In the genomic region with DNA sequence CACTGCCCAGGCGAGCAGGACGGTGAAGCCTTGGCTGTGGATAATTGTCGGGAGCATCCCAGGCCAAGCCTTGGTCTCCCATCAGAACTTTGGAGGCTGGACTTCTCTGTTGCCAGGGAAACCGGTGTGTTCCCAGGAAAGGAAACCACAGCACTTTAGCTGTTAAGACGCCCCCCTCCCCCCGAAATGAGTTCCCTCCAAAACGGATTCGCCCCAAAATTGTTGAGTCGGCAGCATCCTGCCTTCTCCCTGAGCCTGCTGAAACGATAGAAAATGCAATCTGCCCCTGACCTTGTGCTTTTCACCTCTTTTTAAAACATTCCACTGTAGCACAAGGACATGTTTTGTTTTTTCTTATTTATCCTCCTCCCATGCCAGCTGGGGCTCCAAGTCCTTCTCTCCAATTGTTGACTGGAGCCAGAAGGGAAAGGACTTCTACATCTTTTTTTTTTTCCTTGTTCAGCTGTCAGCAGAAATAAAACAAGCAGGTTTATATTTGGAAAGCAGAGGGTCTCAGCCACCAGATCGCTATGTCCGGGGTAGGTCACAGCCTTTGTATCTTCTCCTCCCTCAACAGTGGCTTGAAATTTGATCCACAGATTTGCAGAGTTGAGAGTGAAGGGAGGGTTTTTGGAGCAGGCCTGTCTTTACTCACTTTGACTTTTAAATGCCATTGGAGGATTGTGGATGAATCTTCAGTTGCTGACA, we compare ENCODE assay signal across 12 cellular contexts.
DNase-seq lines count a peak whose midpoint lies in the region; ATAC-seq and TF ChIP-seq lines count a peak whose summit lies in the region.
"Had no signal": no experiment of that assay in that cellular context is flagged by ENCODE, and none has a peak within 500 bp of the region (broad histone marks: within the 10 kb centered on the region; RNA-seq: fewer than 3 reads in every experiment).

No MANE protein-coding gene starts in this region.

- no peaks in the 10 kb centered on the region for H3K36me3 Mint-ChIP-seq in T-helper 2 cell treated with Interferon-gamma antibody and Interleukin-4, amounts not matched to agents 5 μg/mL and 100 μg/mL, for 36 hours (ENCODE audit: low read depth)
- H3K36me3 Mint-ChIP-seq: stimulated activated effector memory CD8-positive, alpha-beta T cell treated with anti-CD3 and anti-CD28 coated beads, Interleukin-12 subunit alpha, Interleukin-12 subunit beta, amount 100 ng/mL, for 72 hours had no signal

- H3K36me3 ChIP-seq in Karpas-422 (ENCODE audit: insufficient read depth, low read length): no peaks in the 10 kb centered on the region
- no peaks in the 10 kb centered on the region for H3K36me3 ChIP-seq in liver (ENCODE audit: control insufficient read depth in 4 of 4, insufficient read depth in 3 of 4, low read depth in 1 of 4, low read length in 3 of 4)
- H3K36me3 ChIP-seq in stomach smooth muscle (ENCODE audit: control insufficient read depth in 2 of 2, insufficient read depth in 2 of 2, low read length in 2 of 2): peaks cover 5 to 7% of the 10 kb centered on the region in 2 donors

- H3K4me1 Mint-ChIP-seq in T-helper 2 cell treated with Interferon-gamma antibody and Interleukin-4, amounts not matched to agents 5 μg/mL and 100 μg/mL, for 36 hours (ENCODE audit: low read depth): no peaks in the 10 kb centered on the region
- H3K4me1 Mint-ChIP-seq: stimulated activated effector memory CD8-positive, alpha-beta T cell treated with anti-CD3 and anti-CD28 coated beads, Interleukin-12 subunit alpha, Interleukin-12 subunit beta, amount 100 ng/mL, for 72 hours had no signal

- H3K27me3 ChIP-seq in Karpas-422 (ENCODE audit: low read length) (no peaks in the 10 kb centered on the region; the same call in 1 of the 2 replicates), liver (ENCODE audit: control insufficient read depth in 4 of 4, insufficient read depth in 4 of 4, low read length in 3 of 4) (no peaks in the 10 kb centered on the region), stomach smooth muscle (ENCODE audit: control insufficient read depth in 1 of 2, insufficient read depth in 2 of 2, low read length in 2 of 2) (no peaks in the 10 kb centered on the region)

- no peaks in the 10 kb centered on the region for H3K27me3 Mint-ChIP-seq in T-helper 2 cell treated with Interferon-gamma antibody and Interleukin-4, amounts not matched to agents 5 μg/mL and 100 μg/mL, for 36 hours (ENCODE audit: low read depth)

- no peak overlapping the region for H3K4me3 ChIP-seq in Karpas-422 (ENCODE audit: low read length)
- no peak overlapping the region for H3K4me3 ChIP-seq in liver (ENCODE audit: low read depth in 1 of 3, low read length in 3 of 3)
- H3K4me3 ChIP-seq in stomach smooth muscle (ENCODE audit: low read length in 2 of 2): no peak overlapping the region

- H4K20me1 ChIP-seq in Karpas-422 (ENCODE audit: insufficient read depth, low read depth, low read length): peaks cover 8% of the 10 kb centered on the region; the same call in 1 of the 2 replicates

- 53% methylated on average over 12 of the region's 12 CpGs for WGBS in liver

- ATAC-seq in GM21786 (IDR thresholded peaks at IDR 0.05; ENCODE audit: unreplicated experiment): no peak
- ATAC-seq: activated T-cell treated with anti-CD3 and anti-CD28 coated beads, Interleukin-2, amount 50 U/mL, for 72 hours; stimulated activated effector memory CD8-positive, alpha-beta T cell treated with anti-CD3 and anti-CD28 coated beads, Interleukin-12 subunit alpha, Interleukin-12 subunit beta, amount 100 ng/mL, for 72 hours had no signal

- peak overlapping the region; percentile 39 for H3K4me2 ChIP-seq in Karpas-422 (ENCODE audit: low read depth, low read length, poor library complexity, severe bottlenecking)

- H3K4me3 Mint-ChIP-seq in T-helper 2 cell treated with Interferon-gamma antibody and Interleukin-4, amounts not matched to agents 5 μg/mL and 100 μg/mL, for 36 hours: no peak overlapping the region
- H3K4me3 Mint-ChIP-seq: activated T-cell treated with anti-CD3 and anti-CD28 coated beads, Interleukin-2, amount 50 U/mL, for 72 hours; stimulated activated effector memory CD8-positive, alpha-beta T cell treated with anti-CD3 and anti-CD28 coated beads, Interleukin-12 subunit alpha, Interleukin-12 subunit beta, amount 100 ng/mL, for 72 hours had no signal

- no peak overlapping the region for H3K27ac Mint-ChIP-seq in T-helper 2 cell treated with Interferon-gamma antibody and Interleukin-4, amounts not matched to agents 5 μg/mL and 100 μg/mL, for 36 hours
- H3K27ac Mint-ChIP-seq: activated T-cell treated with anti-CD3 and anti-CD28 coated beads, Interleukin-2, amount 50 U/mL, for 72 hours had no signal

- peaks cover 41% of the 10 kb centered on the region for H3K4me1 ChIP-seq in Karpas-422 (ENCODE audit: low read length)
- H3K4me1 ChIP-seq in liver (ENCODE audit: control insufficient read depth in 4 of 4, insufficient read depth in 4 of 4, low read length in 3 of 4): peaks cover 20 to 67% (median 54%) of the 10 kb centered on the region in 4 donors
- H3K4me1 ChIP-seq in stomach smooth muscle (ENCODE audit: control insufficient read depth, insufficient read depth, low read length): peaks cover 84% of the 10 kb centered on the region

- H3K27ac ChIP-seq in Karpas-422 (ENCODE audit: low read length) (no peak overlapping the region), cingulate gyrus (ENCODE audit: low read depth, low read length) (peak overlapping the region; percentile 54), liver (ENCODE audit: low read depth in 1 of 2, low read length in 2 of 2) (peak overlapping the region; percentile 15 to 38), stomach smooth muscle (ENCODE audit: low read length) (peak overlapping the region; percentile 58)

- H3K9me3 ChIP-seq in Karpas-422 (ENCODE audit: low read length) (no peaks in the 10 kb centered on the region), liver (ENCODE audit: control insufficient read depth in 4 of 4, low read length in 3 of 4) (no peaks in the 10 kb centered on the region), stomach smooth muscle (ENCODE audit: control insufficient read depth in 2 of 2, low read length in 2 of 2) (no peaks in the 10 kb centered on the region)

- DNase-seq in Karpas-422: peak; percentile 42
- DNase-seq in T-helper 2 cell treated with Interferon-gamma antibody and Interleukin-4, amounts not matched to agents 5 μg/mL and 100 μg/mL, for 36 hours (ENCODE audit: low spot score): no peak
- no peak for DNase-seq in stimulated activated CD4-positive, alpha-beta T cell treated with anti-CD3 and anti-CD28 coated beads, Interleukin-1b, Interleukin-23, amount 100 ng/mL, for 48 hours
- DNase-seq in epidermal melanocyte (ENCODE audit: insufficient read length, low spot score): no peak
- DNase-seq: activated T-cell treated with anti-CD3 and anti-CD28 coated beads, Interleukin-2, amount 50 U/mL, for 72 hours; NCI-H1417 treated with DMSO at 0.1 percent for 48 hours; SW 1271 had no signal

- no peaks in the 10 kb centered on the region for H3K79me2 ChIP-seq in Karpas-422 (ENCODE audit: low read length)

- no peaks in the 10 kb centered on the region for H3K9me2 ChIP-seq in Karpas-422 (replicated peaks; ENCODE audit: insufficient read depth, low read length)

- no peaks in the 10 kb centered on the region for H3K9me3 Mint-ChIP-seq in T-helper 2 cell treated with Interferon-gamma antibody and Interleukin-4, amounts not matched to agents 5 μg/mL and 100 μg/mL, for 36 hours
- H3K9me3 Mint-ChIP-seq: activated T-cell treated with anti-CD3 and anti-CD28 coated beads, Interleukin-2, amount 50 U/mL, for 72 hours; stimulated activated effector memory CD8-positive, alpha-beta T cell treated with anti-CD3 and anti-CD28 coated beads, Interleukin-12 subunit alpha, Interleukin-12 subunit beta, amount 100 ng/mL, for 72 hours had no signal

- H2AFZ ChIP-seq in Karpas-422 (ENCODE audit: low read length): no peak overlapping the region

- no peak for TF ChIP-seq CTCF in liver (IDR thresholded peaks at IDR 0.05; ENCODE audit: low read depth, low read length, missing input control)

- peak; percentile 11 to 31 for TF ChIP-seq RAD21 in liver (IDR thresholded peaks at IDR 0.05)

- H3K9ac ChIP-seq in Karpas-422 (ENCODE audit: low read length) (no peak overlapping the region), liver (ENCODE audit: low read depth in 1 of 2, low read length in 2 of 2) (no peak overlapping the region), stomach smooth muscle (ENCODE audit: low read length in 2 of 2) (no peak overlapping the region)

TF ChIP-seq in liver, 16 proteins besides CTCF, POLR2A, EP300 and RAD21 (continues in another document):
- TF ChIP-seq NR2F2 (IDR thresholded peaks at IDR 0.05) (peak; percentile 94), SP1 (IDR thresholded peaks at IDR 0.05) (peak; percentile 49), TAF1 (conservative IDR thresholded peaks at IDR 0.05) (no peak), RXRA (IDR thresholded peaks at IDR 0.05) (peak; percentile 14 to 33), YY1 (IDR thresholded peaks at IDR 0.05) (no peak), FOXA2 (IDR thresholded peaks at IDR 0.05) (no peak), JUND (IDR thresholded peaks at IDR 0.05) (no peak)
- TF ChIP-seq, protein P1, sequence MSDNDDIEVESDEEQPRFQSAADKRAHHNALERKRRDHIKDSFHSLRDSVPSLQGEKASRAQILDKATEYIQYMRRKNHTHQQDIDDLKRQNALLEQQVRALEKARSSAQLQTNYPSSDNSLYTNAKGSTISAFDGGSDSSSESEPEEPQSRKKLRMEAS (IDR thresholded peaks at IDR 0.05): no peak
- TF ChIP-seq, protein P2, sequence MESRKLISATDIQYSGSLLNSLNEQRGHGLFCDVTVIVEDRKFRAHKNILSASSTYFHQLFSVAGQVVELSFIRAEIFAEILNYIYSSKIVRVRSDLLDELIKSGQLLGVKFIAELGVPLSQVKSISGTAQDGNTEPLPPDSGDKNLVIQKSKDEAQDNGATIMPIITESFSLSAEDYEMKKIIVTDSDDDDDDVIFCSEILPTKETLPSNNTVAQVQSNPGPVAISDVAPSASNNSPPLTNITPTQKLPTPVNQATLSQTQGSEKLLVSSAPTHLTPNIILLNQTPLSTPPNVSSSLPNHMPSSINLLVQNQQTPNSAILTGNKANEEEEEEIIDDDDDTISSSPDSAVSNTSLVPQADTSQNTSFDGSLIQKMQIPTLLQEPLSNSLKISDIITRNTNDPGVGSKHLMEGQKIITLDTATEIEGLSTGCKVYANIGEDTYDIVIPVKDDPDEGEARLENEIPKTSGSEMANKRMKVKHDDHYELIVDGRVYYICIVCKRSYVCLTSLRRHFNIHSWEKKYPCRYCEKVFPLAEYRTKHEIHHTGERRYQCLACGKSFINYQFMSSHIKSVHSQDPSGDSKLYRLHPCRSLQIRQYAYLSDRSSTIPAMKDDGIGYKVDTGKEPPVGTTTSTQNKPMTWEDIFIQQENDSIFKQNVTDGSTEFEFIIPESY (IDR thresholded peaks at IDR 0.05): no peak
